In genomic region chr17:43905985-43906852, GRCh38 we compare ENCODE assay signal across 9 cellular contexts. TPM values are rescaled to one million over a fixed set of nuclear protein-coding genes. Genes with fewer than 3 reads are reported as not detected.
DNase-seq lines count a peak whose midpoint lies in the region; ATAC-seq, FAIRE-seq and TF ChIP-seq lines count a peak whose summit lies in the region.
"Had no signal": no experiment of that assay in that cellular context is flagged by ENCODE, and none has a peak within 500 bp of the region (broad histone marks: within the 10 kb centered on the region; RNA-seq: fewer than 3 reads in every experiment).

No MANE protein-coding gene starts in this region.

- peaks cover 54% of the 10 kb centered on the region for H3K27me3 Mint-ChIP-seq in activated T-helper 2 cell treated with anti-CD3 and anti-CD28 coated beads, Interferon-gamma antibody, Interleukin-2, Interleukin-4, amounts not matched to agents 10 μg/mL and 5 μg/mL and 100 μg/mL, durations not matched to agents 14 hours and 24 hours and 36 hours (ENCODE audit: low read depth)

- TF ChIP-seq CTCF in adrenal gland (IDR thresholded peaks at IDR 0.05) (no peak), heart left ventricle (IDR thresholded peaks at IDR 0.05) (no peak), osteoblast (IDR thresholded peaks at IDR 0.05; ENCODE audit: extremely low read depth, low read depth, low read length) (no peak)

- peaks cover 2% of the 10 kb centered on the region for H3K4me1 Mint-ChIP-seq in activated T-helper 2 cell treated with anti-CD3 and anti-CD28 coated beads, Interferon-gamma antibody, Interleukin-2, Interleukin-4, amounts not matched to agents 10 μg/mL and 5 μg/mL and 100 μg/mL, durations not matched to agents 14 hours and 24 hours and 36 hours (ENCODE audit: low read depth)

- H3K4me1 ChIP-seq in adrenal gland (replicated peaks in 1 of 2) (peaks cover 8 to 16% of the 10 kb centered on the region in 2 donors), heart left ventricle (peaks cover 0 to 34% (median 23%) of the 10 kb centered on the region in 12 donors), osteoblast (ENCODE audit: insufficient read depth, low read length) (peaks cover 15% of the 10 kb centered on the region), small intestine (ENCODE audit: control insufficient read depth in 2 of 2, insufficient read depth in 1 of 2, low read depth in 1 of 2, low read length in 1 of 2) (no peaks in the 10 kb centered on the region)

- ATAC-seq in heart left ventricle: peak; percentile 47 to 81 (median 77)

- DNase-seq in EL: peak; percentile 72
- DNase-seq in NCI-H345 treated with DMSO at 0.1 percent for 48 hours (lab: John Stamatoyannopoulos, UW; ENCODE audit: unreplicated experiment): peak; percentile 43
- peak in 6 of 7 donors; percentile 36 to 87 (median 54) for DNase-seq in adrenal gland
- peak; percentile 74 to 86 (median 80) for DNase-seq in heart left ventricle
- DNase-seq in osteoblast (ENCODE audit: insufficient read length, low spot score, missing footprints): peak; percentile 90
- no peak for DNase-seq in small intestine
- DNase-seq in activated T-helper 2 cell treated with anti-CD3 and anti-CD28 coated beads, Interferon-gamma antibody, Interleukin-2, Interleukin-4, amounts not matched to agents 10 μg/mL and 5 μg/mL and 100 μg/mL, durations not matched to agents 14 hours and 24 hours and 36 hours (ENCODE audit: low spot score): no peak
- DNase-seq in DMS153 (lab: John Stamatoyannopoulos, UW): no peak

- H3K79me2 ChIP-seq in osteoblast (ENCODE audit: insufficient read depth, low read length): no peaks in the 10 kb centered on the region

- H4K20me1 ChIP-seq in osteoblast (ENCODE audit: insufficient read depth, low read length): no peaks in the 10 kb centered on the region

- peak overlapping the region; percentile 90 for H3K4me2 ChIP-seq in osteoblast (ENCODE audit: insufficient read depth, low read length)

- no peak overlapping the region for H3K4me3 Mint-ChIP-seq in activated T-helper 2 cell treated with anti-CD3 and anti-CD28 coated beads, Interferon-gamma antibody, Interleukin-2, Interleukin-4, amounts not matched to agents 10 μg/mL and 5 μg/mL and 100 μg/mL, durations not matched to agents 14 hours and 24 hours and 36 hours (ENCODE audit: low read depth)

- intact Hi-C loops in adrenal gland (cut with DNase I) (no loop called here), heart left ventricle (cut with DNase I) (no loop called here)
- intact Hi-C loops in activated T-helper 2 cell treated with anti-CD3 and anti-CD28 coated beads, Interferon-gamma antibody, Interleukin-2, Interleukin-4, amounts not matched to agents 10 μg/mL and 5 μg/mL and 100 μg/mL, durations not matched to agents 14 hours and 24 hours and 36 hours (cut with micrococcal nuclease): no loop called here

- 5 to 7% (median 6%) methylated on average over 13 to 37 of the region's 37 CpGs for WGBS in adrenal gland, 4 donors
- 2 to 6% (median 5%) methylated on average over 32 to 37 of the region's 37 CpGs for WGBS in heart left ventricle, 4 donors
- 4 to 9% (median 6%) methylated on average over 32 to 37 of the region's 37 CpGs for WGBS in small intestine, 3 donors

- H3K4me3 ChIP-seq in adrenal gland (peak overlapping the region in 1 of 4 donors; percentile 63), heart left ventricle (peak overlapping the region; percentile 59 to 94 (median 78)), osteoblast (ENCODE audit: insufficient read depth, low read length) (peak overlapping the region; percentile 76), small intestine (ENCODE audit: low read depth in 1 of 2, low read length in 2 of 2) (peak overlapping the region in 1 of 2 donors; percentile 19)

- H3K27me3 ChIP-seq in adrenal gland: peaks cover 30% of the 10 kb centered on the region
- peaks cover 0 to 35% (median 0%) of the 10 kb centered on the region in 9 donors for H3K27me3 ChIP-seq in heart left ventricle
- H3K27me3 ChIP-seq in osteoblast (ENCODE audit: insufficient read depth, low read length): peaks cover 39% of the 10 kb centered on the region
- H3K27me3 ChIP-seq in small intestine (ENCODE audit: control insufficient read depth in 2 of 2, insufficient read depth in 2 of 2, low read length in 2 of 2): peaks cover 9 to 14% of the 10 kb centered on the region in 2 donors

- no peak for FAIRE-seq in small intestine (lab: Jason Lieb, UNC)

- H3K27ac Mint-ChIP-seq in activated T-helper 2 cell treated with anti-CD3 and anti-CD28 coated beads, Interferon-gamma antibody, Interleukin-2, Interleukin-4, amounts not matched to agents 10 μg/mL and 5 μg/mL and 100 μg/mL, durations not matched to agents 14 hours and 24 hours and 36 hours: no peak overlapping the region

- H3K36me3 ChIP-seq in adrenal gland (replicated peaks in 1 of 2): no peaks in the 10 kb centered on the region
- peaks cover 0 to 5% (median 0%) of the 10 kb centered on the region in 9 donors for H3K36me3 ChIP-seq in heart left ventricle
- no peaks in the 10 kb centered on the region for H3K36me3 ChIP-seq in osteoblast (ENCODE audit: insufficient read depth, low read length)
- H3K36me3 ChIP-seq in small intestine (ENCODE audit: control insufficient read depth in 2 of 2, insufficient read depth in 2 of 2, low read length in 2 of 2): no peaks in the 10 kb centered on the region

- TF ChIP-seq POLR2A in adrenal gland (IDR thresholded peaks at IDR 0.05) (no peak), heart left ventricle (IDR thresholded peaks at IDR 0.05) (no peak)

- H3K27ac ChIP-seq in adrenal gland: peak overlapping the region in 2 of 5 donors; percentile 55 to 83
- H3K27ac ChIP-seq in heart left ventricle: peak overlapping the region in 10 of 12 donors; percentile 3 to 98 (median 84)
- H3K27ac ChIP-seq in osteoblast (ENCODE audit: low read depth, low read length): no peak overlapping the region
- no peak overlapping the region for H3K27ac ChIP-seq in small intestine (ENCODE audit: low read depth in 1 of 2, low read length in 1 of 2)

- H2AFZ ChIP-seq in osteoblast (ENCODE audit: low read length): peak overlapping the region; percentile 72

- H3K9me3 Mint-ChIP-seq in activated T-helper 2 cell treated with anti-CD3 and anti-CD28 coated beads, Interferon-gamma antibody, Interleukin-2, Interleukin-4, amounts not matched to agents 10 μg/mL and 5 μg/mL and 100 μg/mL, durations not matched to agents 14 hours and 24 hours and 36 hours: no peaks in the 10 kb centered on the region

- no peaks in the 10 kb centered on the region for H3K9me3 ChIP-seq in adrenal gland (replicated peaks in 1 of 3)
- no peaks in the 10 kb centered on the region for H3K9me3 ChIP-seq in heart left ventricle
- H3K9me3 ChIP-seq in osteoblast (ENCODE audit: low read depth, low read length): no peaks in the 10 kb centered on the region
- no peaks in the 10 kb centered on the region for H3K9me3 ChIP-seq in small intestine (ENCODE audit: control insufficient read depth, low read depth)

- H3K36me3 Mint-ChIP-seq in activated T-helper 2 cell treated with anti-CD3 and anti-CD28 coated beads, Interferon-gamma antibody, Interleukin-2, Interleukin-4, amounts not matched to agents 10 μg/mL and 5 μg/mL and 100 μg/mL, durations not matched to agents 14 hours and 24 hours and 36 hours (ENCODE audit: low read depth): no peaks in the 10 kb centered on the region

RNA-seq across cellular contexts. Expression of gene MPP2, which starts 1.1 kb away (rescaled TPM):
- total RNA-seq in adrenal gland: 10 to 100 TPM in 1 of 8 donors, 1 to 10 TPM in 6, under 1 TPM in 1; 0.29 to 16.0 (median 2.4) TPM
- polyA plus RNA-seq in adrenal gland: 1 to 10 TPM; 1.2 to 4.1 (median 3.0) TPM
- 10 to 100 TPM; 10.4 to 22.3 (median 15.4) TPM for total RNA-seq in heart left ventricle
- 10 to 100 TPM in 1 of 2 donors, 1 to 10 TPM in 1; 6.7 to 12.8 TPM for polyA plus RNA-seq in heart left ventricle
- 0.59 and 0.72 TPM in 2 replicates for total RNA-seq in osteoblast
- polyA plus RNA-seq in small intestine: 1 to 10 TPM in 1 of 3 donors, under 1 TPM in 1, not detected in 1; 0.27 to 1.8 TPM
- 1.2 and 1.4 TPM in 2 replicates for total RNA-seq in activated T-helper 2 cell treated with anti-CD3 and anti-CD28 coated beads, Interferon-gamma antibody, Interleukin-2, Interleukin-4, amounts not matched to agents 10 μg/mL and 5 μg/mL and 100 μg/mL, durations not matched to agents 14 hours and 24 hours and 36 hours

RNA-seq across cellular contexts. Expression of gene PPY, which starts 36.1 kb away (rescaled TPM):
- total RNA-seq in adrenal gland (not detected), heart left ventricle (not detected), osteoblast (not detected in 2 replicates)
- polyA plus RNA-seq in adrenal gland (not detected), heart left ventricle (not detected), small intestine (not detected)
- total RNA-seq in activated T-helper 2 cell treated with anti-CD3 and anti-CD28 coated beads, Interferon-gamma antibody, Interleukin-2, Interleukin-4, amounts not matched to agents 10 μg/mL and 5 μg/mL and 100 μg/mL, durations not matched to agents 14 hours and 24 hours and 36 hours: not detected in 2 replicates
- total RNA-seq: NCI-H460 had no signal

RNA-seq across cellular contexts. Expression of gene PYY, which starts 47.5 kb away (rescaled TPM):
- total RNA-seq in adrenal gland: under 1 TPM in 1 of 8 donors, not detected in 7; 0.43 TPM
- not detected for polyA plus RNA-seq in adrenal gland
- not detected for total RNA-seq in heart left ventricle
- polyA plus RNA-seq in heart left ventricle: not detected
- not detected in 2 replicates for total RNA-seq in osteoblast
- polyA plus RNA-seq in small intestine: 10 to 100 TPM in 1 of 3 donors, 1 to 10 TPM in 1, not detected in 1; 1.8 to 10.5 TPM
- 0.18 TPM in 1 of 2 replicates, not detected in the other for total RNA-seq in activated T-helper 2 cell treated with anti-CD3 and anti-CD28 coated beads, Interferon-gamma antibody, Interleukin-2, Interleukin-4, amounts not matched to agents 10 μg/mL and 5 μg/mL and 100 μg/mL, durations not matched to agents 14 hours and 24 hours and 36 hours
- total RNA-seq: NCI-H460 had no signal

RNA-seq across cellular contexts. Expression of gene CD300LG, which starts 59.2 kb away (rescaled TPM):
- 1 to 10 TPM in 7 of 8 donors, under 1 TPM in 1; 0.78 to 5.2 (median 3.0) TPM for total RNA-seq in adrenal gland
- 1 to 10 TPM; 1.2 to 7.3 (median 1.5) TPM for polyA plus RNA-seq in adrenal gland
- total RNA-seq in heart left ventricle: 10 to 100 TPM in 7 of 9 donors, 1 to 10 TPM in 2; 7.3 to 85.8 (median 19.9) TPM
- polyA plus RNA-seq in heart left ventricle: 10 to 100 TPM; 15.5 to 37.2 TPM
- not detected in 2 replicates for total RNA-seq in osteoblast
- 1 to 10 TPM in 1 of 3 donors, under 1 TPM in 1, not detected in 1; 0.81 to 2.0 TPM for polyA plus RNA-seq in small intestine
- total RNA-seq in activated T-helper 2 cell treated with anti-CD3 and anti-CD28 coated beads, Interferon-gamma antibody, Interleukin-2, Interleukin-4, amounts not matched to agents 10 μg/mL and 5 μg/mL and 100 μg/mL, durations not matched to agents 14 hours and 24 hours and 36 hours: not detected in 2 replicates
- total RNA-seq: NCI-H460 had no signal

Comparison
In these comparisons a context has a peak if more than half of its experiments do, and no peak if none do; other contexts are left out.
1. DNase-seq: peak in EL (single experiment), NCI-H345 treated with DMSO at 0.1 percent for 48 hours (single experiment), adrenal gland (6 of 7), heart left ventricle (5 of 5) and osteoblast (single experiment); none in small intestine (single experiment), activated T-helper 2 cell treated with anti-CD3 and anti-CD28 coated beads, Interferon-gamma antibody, Interleukin-2, Interleukin-4, amounts not matched to agents 10 μg/mL and 5 μg/mL and 100 μg/mL, durations not matched to agents 14 hours and 24 hours and 36 hours (single experiment) and DMS153 (single experiment).
2. H3K27ac ChIP-seq: peak in heart left ventricle (10 of 12); none in osteoblast (single experiment) and small intestine (0 of 2).